ENCODE assay signal across 28 cellular contexts in the genomic region with DNA sequence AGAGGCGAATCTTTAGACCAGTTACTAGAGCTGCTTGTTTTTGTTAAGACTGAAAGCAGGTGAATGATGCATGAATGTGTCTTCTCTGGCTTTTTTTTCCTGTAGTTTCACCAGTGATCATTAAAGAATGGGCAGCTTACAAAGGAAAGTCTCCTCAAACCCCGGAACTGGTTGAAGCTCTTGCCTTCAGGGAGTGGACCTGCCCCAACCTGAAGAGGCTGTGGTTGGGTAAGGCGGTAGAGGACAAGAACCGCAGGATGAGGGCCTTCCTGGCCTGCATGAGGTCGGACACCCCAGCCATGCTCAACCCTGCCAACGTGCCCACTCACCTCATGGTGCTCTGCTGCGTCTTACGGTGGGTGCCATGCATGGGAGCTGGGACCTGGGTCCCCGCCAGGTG.
"Had no signal": no experiment of that assay in that cellular context is flagged by ENCODE, and none has a peak within 500 bp of the region (broad histone marks: within the 10 kb centered on the region; RNA-seq: fewer than 3 reads in every experiment).

No MANE protein-coding gene starts in this region.

- ATAC-seq: left ventricle myocardium superior; lower lobe of right lung; mucosa of descending colon; natural killer cell treated with Interleukin-12 subunit alpha and Interleukin-12 subunit beta and Interleukin-15 and Interleukin-18, amount 100 ng/mL, for 72 hours; sciatic nerve had no signal

- H3K9me3 Mint-ChIP-seq: endodermal cell; immature natural killer cell; memory B cell; mesothelial cell of epicardium; naive B cell; natural killer cell treated with Interleukin-12 subunit alpha and Interleukin-12 subunit beta and Interleukin-15 and Interleukin-18, amount 100 ng/mL, for 72 hours; neural crest cell; type B pancreatic cell had no signal

- H3K27me3 ChIP-seq: dorsolateral prefrontal cortex, esophagus squamous epithelium, testis, tibial artery had no signal

- H3K9ac ChIP-seq: parathyroid adenoma had no signal

- H3K4me3 Mint-ChIP-seq: endodermal cell; immature natural killer cell; memory B cell; mesothelial cell of epicardium; naive B cell; natural killer cell treated with Interleukin-12 subunit alpha and Interleukin-12 subunit beta and Interleukin-15 and Interleukin-18, amount 100 ng/mL, for 72 hours; neural crest cell; type B pancreatic cell had no signal

- H3K9me3 ChIP-seq: esophagus squamous epithelium, lower lobe of right lung, mucosa of descending colon, testis, tibial artery had no signal

- H3K27ac ChIP-seq: dorsolateral prefrontal cortex, esophagus squamous epithelium, lower lobe of right lung, parathyroid adenoma, testis had no signal

- H3K27me3 Mint-ChIP-seq: memory B cell; naive B cell; natural killer cell treated with Interleukin-12 subunit alpha and Interleukin-12 subunit beta and Interleukin-15 and Interleukin-18, amount 100 ng/mL, for 72 hours; progenitor cell of endocrine pancreas; type B pancreatic cell had no signal

- H3K4me2 ChIP-seq: smooth muscle cell had no signal

- H3K36me3 Mint-ChIP-seq: natural killer cell treated with Interleukin-12 subunit alpha and Interleukin-12 subunit beta and Interleukin-15 and Interleukin-18, amount 100 ng/mL, for 72 hours had no signal

- H3K4me1 ChIP-seq: esophagus squamous epithelium, lower lobe of right lung, testis had no signal

- H3K27ac Mint-ChIP-seq: endodermal cell; memory B cell; mesothelial cell of epicardium; naive B cell; natural killer cell treated with Interleukin-12 subunit alpha and Interleukin-12 subunit beta and Interleukin-15 and Interleukin-18, amount 100 ng/mL, for 72 hours; progenitor cell of endocrine pancreas; type B pancreatic cell had no signal

- H3K4me1 Mint-ChIP-seq: endodermal cell, memory B cell, mesothelial cell of epicardium, neural crest cell had no signal

- H2AFZ ChIP-seq: parathyroid adenoma had no signal

- DNase-seq: dorsolateral prefrontal cortex; effector CD4-positive, alpha-beta T cell; endodermal cell; esophagus squamous epithelium; hypothalamus; immature natural killer cell; islet precursor cell; left ventricle myocardium superior; lower lobe of right lung; mucosa of descending colon; naive B cell; stimulated activated CD4-positive, alpha-beta T cell treated with anti-CD3 and anti-CD28 coated beads, Interleukin-12 subunit alpha, Interleukin-12 subunit beta, amount 100 ng/mL, for 4 hours; stimulated activated CD4-positive, alpha-beta T cell treated with anti-CD3 and anti-CD28 coated beads, Interleukin-1b, Interleukin-23, amount 100 ng/mL, for 48 hours; stimulated activated CD4-positive, alpha-beta T cell treated with anti-CD3 and anti-CD28 coated beads, Interleukin-4, amount 100 ng/mL, for 1 hour; stimulated activated CD8-positive, alpha-beta memory T cell treated with anti-CD3 and anti-CD28 coated beads, Interleukin-4, amount 100 ng/mL, for 48 hours; stimulated activated naive CD4-positive, alpha-beta T cell; substantia nigra; testis; tibial artery had no signal

- H3K4me3 ChIP-seq: dorsolateral prefrontal cortex, esophagus squamous epithelium, lower lobe of right lung, mucosa of descending colon, smooth muscle cell, testis, tibial artery had no signal
